4 cellular contexts compared by ENCODE assay signal in the genomic region with DNA sequence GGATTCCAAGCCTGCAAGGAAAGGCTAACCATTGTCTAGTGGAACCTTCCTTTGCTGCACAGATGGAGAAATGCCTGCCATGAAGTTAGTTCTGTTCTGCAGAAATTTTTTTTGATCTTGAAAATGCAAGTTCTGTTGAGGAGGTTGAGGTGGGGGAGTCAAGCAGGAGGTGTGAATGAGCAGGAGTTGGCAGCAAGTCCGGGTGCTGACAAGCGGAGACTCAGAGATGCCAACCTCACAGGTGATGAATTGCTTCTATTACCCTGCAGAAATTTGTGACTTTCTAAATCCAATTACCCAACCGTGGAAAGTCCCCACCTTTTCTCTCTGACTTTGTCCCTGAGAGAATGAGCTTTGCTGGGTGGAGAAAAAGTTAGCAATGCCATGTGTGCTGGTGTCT.
"Had no signal": no experiment of that assay in that cellular context is flagged by ENCODE, and none has a peak within 500 bp of the region (broad histone marks: within the 10 kb centered on the region; RNA-seq: fewer than 3 reads in every experiment).

No MANE protein-coding gene starts in this region.

- DNase-seq: H9, HCEC 1CT, IMR-90 had no signal

- H3K4me2 ChIP-seq: GM23338 had no signal

- H2AFZ ChIP-seq: GM23338 had no signal

- H3K4me3 ChIP-seq: GM23338 had no signal
